28 cellular contexts compared by ENCODE assay signal in genomic region chr10:108365541-108365940, GRCh38.
"Had no signal": no experiment of that assay in that cellular context is flagged by ENCODE, and none has a peak within 500 bp of the region (broad histone marks: within the 10 kb centered on the region; RNA-seq: fewer than 3 reads in every experiment).

No MANE protein-coding gene starts in this region.

- H3K27me3 Mint-ChIP-seq: dendritic cell treated with granulocyte-macrophage colony-stimulating factor and Interleukin-4, amounts not matched to agents 40 ng/mL and 50 ng/mL, for 4 days; effector memory CD8-positive, alpha-beta T cell had no signal

- DNase-seq: colonic mucosa; cortex of kidney; dermis blood vessel endothelial cell; dorsolateral prefrontal cortex; effector CD4-positive, alpha-beta T cell; effector CD8-positive, alpha-beta T cell; effector memory CD4-positive, alpha-beta T cell; effector memory CD8-positive, alpha-beta T cell; endodermal cell; esophagus squamous epithelium; foreskin fibroblast; foreskin keratinocyte; foreskin melanocyte; gastrocnemius medialis; glutamatergic neuron; head of caudate nucleus; heart left ventricle; heart right ventricle had no signal

- H3K9me3 Mint-ChIP-seq: dendritic cell treated with granulocyte-macrophage colony-stimulating factor and Interleukin-4, amounts not matched to agents 40 ng/mL and 50 ng/mL, for 4 days; endodermal cell had no signal

- H3K9me3 ChIP-seq: colonic mucosa, esophagus muscularis mucosa, esophagus squamous epithelium, gastrocnemius medialis, gastroesophageal sphincter, heart left ventricle, heart right ventricle had no signal

- H3K4me3 ChIP-seq: colonic mucosa, coronary artery, dorsolateral prefrontal cortex, esophagus muscularis mucosa, esophagus squamous epithelium, gastrocnemius medialis, gastroesophageal sphincter, heart left ventricle, heart right ventricle had no signal

- H3K36me3 ChIP-seq: colonic mucosa, esophagus muscularis mucosa, esophagus squamous epithelium, gastrocnemius medialis, gastroesophageal sphincter, heart left ventricle, heart right ventricle had no signal

- H3K27ac Mint-ChIP-seq: dendritic cell treated with granulocyte-macrophage colony-stimulating factor and Interleukin-4, amounts not matched to agents 40 ng/mL and 50 ng/mL, for 4 days; effector memory CD8-positive, alpha-beta T cell; endodermal cell had no signal

- H3K4me1 Mint-ChIP-seq: endodermal cell had no signal

- H3K27ac ChIP-seq: colonic mucosa, coronary artery, dorsolateral prefrontal cortex, epithelial cell of prostate, esophagus muscularis mucosa, esophagus squamous epithelium, foreskin keratinocyte, gastrocnemius medialis, gastroesophageal sphincter, heart left ventricle, heart right ventricle had no signal

- ATAC-seq: effector memory CD8-positive, alpha-beta T cell; esophagus mucosa; foreskin keratinocyte; gastrocnemius medialis; gastroesophageal sphincter; heart left ventricle; heart right ventricle had no signal

- H3K4me3 Mint-ChIP-seq: dendritic cell treated with granulocyte-macrophage colony-stimulating factor and Interleukin-4, amounts not matched to agents 40 ng/mL and 50 ng/mL, for 4 days; effector memory CD8-positive, alpha-beta T cell; endodermal cell had no signal

- FAIRE-seq: colon, endometrium, endothelial cell of umbilical vein, frontal cortex had no signal

- H3K4me1 ChIP-seq: colonic mucosa, esophagus muscularis mucosa, esophagus squamous epithelium, foreskin keratinocyte, gastrocnemius medialis, gastroesophageal sphincter, heart left ventricle, heart right ventricle had no signal
